ENCODE assay signal across 9 cellular contexts in the genomic region with DNA sequence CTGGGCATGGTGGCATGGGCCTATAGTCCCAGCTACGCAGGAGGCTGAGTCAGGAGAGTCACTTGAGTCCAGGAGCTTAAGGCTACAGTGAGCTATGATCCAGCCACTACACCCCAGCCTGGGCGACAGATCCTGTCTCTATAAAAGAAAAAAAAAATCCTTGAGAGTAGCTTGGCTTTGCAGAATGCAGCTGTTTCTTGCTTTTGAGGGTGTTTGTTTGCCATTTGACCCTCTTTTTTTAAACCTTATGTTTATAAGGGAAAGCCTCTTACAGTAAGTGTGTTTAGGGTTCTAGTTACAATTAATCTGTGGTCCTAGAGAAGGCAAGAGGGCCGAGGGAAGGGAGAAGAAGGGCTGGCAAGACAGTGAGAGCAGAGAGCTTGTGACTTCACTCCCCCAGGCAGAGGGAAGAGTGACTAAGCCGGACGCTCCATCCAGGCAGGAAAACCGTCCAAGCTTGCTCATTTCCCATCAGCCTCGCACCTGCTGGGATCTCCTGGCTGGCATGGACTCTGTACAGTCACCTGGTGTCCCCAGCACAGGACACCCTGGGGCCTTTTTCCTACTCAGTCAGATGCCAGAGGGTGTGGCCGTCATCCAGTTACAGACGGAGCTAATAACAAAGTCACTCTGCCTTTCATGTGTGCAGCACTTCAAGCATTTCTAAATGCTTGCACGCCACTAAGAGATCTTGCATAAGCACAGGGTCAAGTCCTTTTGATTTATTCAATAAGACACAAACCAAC. TPM values are rescaled to one million over a fixed set of nuclear protein-coding genes. Genes with fewer than 3 reads are reported as not detected.
A peak's percentile ranks its signal among the peaks of the same experiment; 100 is the strongest.
DNase-seq lines count a peak whose midpoint lies in the region; ATAC-seq and TF ChIP-seq lines count a peak whose summit lies in the region.
"Had no signal": no experiment of that assay in that cellular context is flagged by ENCODE, and none has a peak within 500 bp of the region (broad histone marks: within the 10 kb centered on the region; RNA-seq: fewer than 3 reads in every experiment).

No MANE protein-coding gene starts in this region.

- TF ChIP-seq CTCF in AG10803 (conservative IDR thresholded peaks at IDR 0.05; ENCODE audit: low read length) (no peak), hepatocyte (IDR thresholded peaks at IDR 0.05; ENCODE audit: poor library complexity) (no peak), spleen (IDR thresholded peaks at IDR 0.05 in 8 of 11, conservative IDR thresholded peaks at IDR 0.05 in 3 of 11) (no peak)

- H3K9me2 ChIP-seq in hepatocyte (replicated peaks; ENCODE audit: insufficient read depth) = no peaks in the 10 kb centered on the region

- DNase-seq in AG10803 (ENCODE audit: low read depth) (peak; percentile 80), NCI-H146 (lab: John Stamatoyannopoulos, UW) (peak; percentile 96), hepatocyte (ENCODE audit: low spot score) (peak; percentile 89), spleen (peak; percentile 73), T-helper 9 cell (no peak), immature natural killer cell (no peak)

- H3K27ac ChIP-seq in angular gyrus (ENCODE audit: low read depth, low read length) = peak overlapping the region; percentile 63
- peak overlapping the region; percentile 89 for H3K27ac ChIP-seq in hepatocyte
- H3K27ac ChIP-seq in spleen = peak overlapping the region; percentile 48 to 75 (median 70)

- H3K27me3 ChIP-seq in hepatocyte (no peaks in the 10 kb centered on the region), spleen (replicated peaks in 1 of 7) (no peaks in the 10 kb centered on the region)

- TF ChIP-seq POLR2A in spleen (IDR thresholded peaks at IDR 0.05) = no peak

- intact Hi-C loops in spleen (cut with DNase I; ENCODE audit: low total_unique reads) = no loop called here

- no peaks in the 10 kb centered on the region for H3K4me1 Mint-ChIP-seq in immature natural killer cell

- no peaks in the 10 kb centered on the region for H4K20me1 ChIP-seq in hepatocyte (ENCODE audit: insufficient read depth, poor library complexity, severe bottlenecking)

- H3K4me2 ChIP-seq in hepatocyte = peak overlapping the region; percentile 12

- H3K9me3 Mint-ChIP-seq in immature natural killer cell = no peaks in the 10 kb centered on the region

- WGBS in hepatocyte (ENCODE audit: low lambda C conversion rate, missing lambda C conversion rate) = 32% methylated on average over 10 of the region's 10 CpGs
- WGBS in spleen, 5 donors = 43 to 69% (median 63%) methylated on average over 8 to 10 of the region's 10 CpGs

- no peak for ATAC-seq in GM19467 (IDR thresholded peaks at IDR 0.05; ENCODE audit: unreplicated experiment)
- ATAC-seq: GM12878 had no signal

- H3K4me1 ChIP-seq in hepatocyte (ENCODE audit: insufficient read depth) (peaks cover 11% of the 10 kb centered on the region), spleen (peaks cover 5 to 26% (median 16%) of the 10 kb centered on the region in 6 donors)

- no peak overlapping the region for H3K27ac Mint-ChIP-seq in immature natural killer cell

- no peaks in the 10 kb centered on the region for H3K36me3 ChIP-seq in hepatocyte (replicated peaks; ENCODE audit: insufficient read depth, low read depth)
- H3K36me3 ChIP-seq in spleen = no peaks in the 10 kb centered on the region

- no peaks in the 10 kb centered on the region for H3K9me3 ChIP-seq in hepatocyte (ENCODE audit: low read depth)
- no peaks in the 10 kb centered on the region for H3K9me3 ChIP-seq in spleen

- H3K27me3 Mint-ChIP-seq in immature natural killer cell (ENCODE audit: low read depth in 3 of 3) = peaks cover 4 to 8% (median 6%) of the 10 kb centered on the region in 3 donors

- no peaks in the 10 kb centered on the region for H3K79me2 ChIP-seq in hepatocyte

- H2AFZ ChIP-seq in hepatocyte = no peak overlapping the region

- no peak overlapping the region for H3K4me3 Mint-ChIP-seq in immature natural killer cell

- H3K4me3 ChIP-seq in AG10803 (ENCODE audit: low read length) (no peak overlapping the region), hepatocyte (no peak overlapping the region), spleen (no peak overlapping the region)
- H3K4me3 ChIP-seq: GM12878 had no signal

- no peaks in the 10 kb centered on the region for H3K36me3 Mint-ChIP-seq in immature natural killer cell

RNA-seq across cellular contexts. Expression of a gene that starts 55.5 kb away (rescaled TPM):
- total RNA-seq in hepatocyte (12.9 and 14.2 TPM in 2 replicates), spleen (10 to 100 TPM; 24.5 to 57.0 (median 38.3) TPM)
- polyA plus RNA-seq in hepatocyte (12.7 and 14.3 TPM in 2 replicates), spleen (10 to 100 TPM in 1 of 3 donors, 1 to 10 TPM in 2; 6.3 to 16.7 (median 8.9) TPM), immature natural killer cell (10 to 100 TPM; 19.5 to 23.1 (median 20.2) TPM)

Comparison
In these comparisons a context has a peak if more than half of its experiments do, and no peak if none do; other contexts are left out.
1. DNase-seq: peak in AG10803 (single experiment), NCI-H146 (single experiment), hepatocyte (single experiment) and spleen (single experiment); none in T-helper 9 cell (single experiment) and immature natural killer cell (0 of 3).
2. Peak in every context shown above with its lines, with median percentiles within 50 percentile points of each other: H3K27ac ChIP-seq.